15 cellular contexts compared by ENCODE assay signal in genomic region chrX:105618393-105619101, GRCh38.
"Had no signal": no experiment of that assay in that cellular context is flagged by ENCODE, and none has a peak within 500 bp of the region (broad histone marks: within the 10 kb centered on the region; RNA-seq: fewer than 3 reads in every experiment).

No MANE protein-coding gene starts in this region.

- H3K27me3 ChIP-seq: ovary had no signal

- H3K4me1 ChIP-seq: gastrocnemius medialis, heart right ventricle had no signal

- H3K27ac ChIP-seq: coronary artery, gastrocnemius medialis, heart right ventricle, ovary, WERI-Rb-1 had no signal

- H3K36me3 ChIP-seq: gastrocnemius medialis, heart right ventricle, ovary, WERI-Rb-1 had no signal

- H3K4me3 ChIP-seq: coronary artery, gastrocnemius medialis, heart right ventricle, ovary had no signal

- ATAC-seq: activated CD8-positive, alpha-beta memory T cell treated with anti-CD3 and anti-CD28 coated beads, Interleukin-2, amount 10 ng/mL, durations not matched to agents 7 days and 5 days; gastrocnemius medialis; heart right ventricle; left lobe of liver; stimulated activated memory B cell treated with anti-CD40 and anti-IgM and Interleukin-4, amounts not matched to agents 10 μg/mL and 1 μg/mL and 100 μg/mL, for 72 hours; T-helper 17 cell had no signal

- H3K9me3 ChIP-seq: gastrocnemius medialis, heart right ventricle, ovary had no signal

- DNase-seq: activated CD4-positive, alpha-beta memory T cell treated with anti-CD3 and anti-CD28 coated beads for 36 hours; activated CD8-positive, alpha-beta memory T cell treated with anti-CD3 and anti-CD28 coated beads, Interleukin-2, amount 10 ng/mL, durations not matched to agents 7 days and 5 days; activated naive CD4-positive, alpha-beta T cell treated with anti-CD3 and anti-CD28 coated beads, Interleukin-2, amount 50 U/mL, for 16 hours; activated T-cell treated with anti-CD3 and anti-CD28 coated beads, Interleukin-2, amount 50 U/mL, for 1 hour; amniotic stem cell; central memory CD4-positive, alpha-beta T cell; gastrocnemius medialis; heart right ventricle; ovary; stimulated activated CD4-positive, alpha-beta T cell treated with anti-CD3 and anti-CD28 coated beads, Interleukin-2, amount 100 ng/mL, for 48 hours; T-helper 17 cell; WERI-Rb-1 had no signal
